In genomic region chr5:84494453-84494852, GRCh38 we compare ENCODE assay signal across 18 cellular contexts.
DNase-seq lines count a peak whose midpoint lies in the region; ATAC-seq and TF ChIP-seq lines count a peak whose summit lies in the region.
"Had no signal": no experiment of that assay in that cellular context is flagged by ENCODE, and none has a peak within 500 bp of the region (broad histone marks: within the 10 kb centered on the region; RNA-seq: fewer than 3 reads in every experiment).

No MANE protein-coding gene starts in this region.

- H3K9me3 ChIP-seq in IMR-90 (ENCODE audit: control insufficient read depth, insufficient read depth, low read length): no peaks in the 10 kb centered on the region
- H3K9me3 ChIP-seq: esophagus muscularis mucosa, pancreas, tibial nerve had no signal

- TF ChIP-seq POLR2A in IMR-90 (IDR thresholded peaks at IDR 0.05; ENCODE audit: low read depth, low read length): no peak

- H3K9ac ChIP-seq in IMR-90 (ENCODE audit: low read depth, low read length): no peak overlapping the region

- in situ Hi-C loops in IMR-90 (cut with MboI; ENCODE audit: low sequenced_read_pairs): no loop called here
- in situ Hi-C loops in brain microvascular endothelial cell (cut with HindIII; ENCODE audit: low pct_ligation_motif_present, low sequenced_read_pairs): no loop called here

- no peaks in the 10 kb centered on the region for H3K79me1 ChIP-seq in IMR-90 (ENCODE audit: low read depth in 1 of 2, low read length in 2 of 2)

- peak overlapping the region; percentile 31; the same call in 1 of the 2 replicates for H3K4ac ChIP-seq in IMR-90 (ENCODE audit: low read depth, low read length)

- no TSS peak for BruUV-seq in IMR-90 (replicated peaks; lab: Mats Ljungman, UMichigan)

- no peak overlapping the region for H3K4me3 ChIP-seq in AG09309 (ENCODE audit: control insufficient read depth, low read depth, low read length)
- no peak overlapping the region for H3K4me3 ChIP-seq in IMR-90 (ENCODE audit: insufficient read depth, low read depth, low read length)
- no peak overlapping the region for H3K4me3 ChIP-seq in brain microvascular endothelial cell (ENCODE audit: low read depth, low read length)
- H3K4me3 ChIP-seq: esophagus muscularis mucosa, pancreas, tibial nerve had no signal

- H2AK9ac ChIP-seq in IMR-90 (replicated peaks; ENCODE audit: low read depth, low read length, poor library complexity): no peak overlapping the region

- CTCF ChIA-PET in IMR-90 (lab: Yijun Ruan, JAX): no interaction called here

- H2BK20ac ChIP-seq in IMR-90 (ENCODE audit: low read depth, low read length): no peak overlapping the region

- no peaks in the 10 kb centered on the region for H3K36me3 ChIP-seq in IMR-90 (ENCODE audit: control insufficient read depth, insufficient read depth, low read length)
- H3K36me3 ChIP-seq in brain microvascular endothelial cell (replicated peaks): no peaks in the 10 kb centered on the region
- H3K36me3 ChIP-seq: esophagus muscularis mucosa, pancreas, tibial nerve had no signal

- no peak overlapping the region for H3K56ac ChIP-seq in IMR-90 (ENCODE audit: extremely low read depth, insufficient read depth, low read length)

- H3K14ac ChIP-seq in IMR-90 (replicated peaks; ENCODE audit: low read depth, low read length): peak overlapping the region; percentile 31; the same call in 1 of the 2 replicates

- peak; percentile 33 for DNase-seq in AG09309 (ENCODE audit: low read depth)
- peak; percentile 95 for DNase-seq in IMR-90
- peak; percentile 89 for DNase-seq in brain microvascular endothelial cell
- peak; percentile 72 for DNase-seq in kidney tubule cell (ENCODE audit: low spot score)
- no peak for DNase-seq in HuH-7 (ENCODE audit: low spot score)
- DNase-seq in stimulated activated CD4-positive, alpha-beta T cell treated with anti-CD3 and anti-CD28 coated beads, Interleukin-12 subunit alpha, Interleukin-12 subunit beta, amount 100 ng/mL, for 4 hours: no peak
- no peak for DNase-seq in mucosa of gallbladder (ENCODE audit: low spot score)
- DNase-seq: activated CD4-positive, CD25-positive, alpha-beta regulatory T cell treated with anti-CD3 and anti-CD28 coated beads, Interleukin-2, amount 50 U/mL, for 72 hours; activated CD8-positive, alpha-beta memory T cell treated with anti-CD3 and anti-CD28 coated beads, Interleukin-2, amount 50 U/mL, for 48 hours; DMS79 treated with DMSO at 0.1 percent for 48 hours; midbrain; NCI-H1048; NCI-H345; pancreas; T-helper 1 cell had no signal

- intact Hi-C loops in IMR-90 (cut with micrococcal nuclease): no loop called here

- 0 out of 2 replicates have a peak, but pooled peaks have one; percentile 3 for TF ChIP-seq RAD21 in IMR-90 (IDR thresholded peaks at IDR 0.05; ENCODE audit: low read length)

- H2AK5ac ChIP-seq in IMR-90 (ENCODE audit: low read depth, low read length): peak overlapping the region; percentile 45; the same call in 1 of the 2 replicates

- peaks cover 2% of the 10 kb centered on the region; the same call in 1 of the 2 replicates for H3K4me1 ChIP-seq in IMR-90 (ENCODE audit: control insufficient read depth, insufficient read depth, low read length)
- H3K4me1 ChIP-seq: esophagus muscularis mucosa, pancreas, tibial nerve had no signal

- no peak overlapping the region for H3K18ac ChIP-seq in IMR-90 (ENCODE audit: low read depth, low read length)

- H3K9me1 ChIP-seq in IMR-90 (ENCODE audit: insufficient read depth, low read length): no peaks in the 10 kb centered on the region

- peak overlapping the region in 1 of 2 experiments; percentile 37; a peak in 2 of 4 replicates for H4K8ac ChIP-seq in IMR-90 (ENCODE audit: low read depth in 2 of 2, low read length in 2 of 2)

- peak overlapping the region; percentile 39; the same call in 1 of the 2 replicates for H3K4me2 ChIP-seq in IMR-90 (ENCODE audit: low read depth, low read length)

- no peaks in the 10 kb centered on the region for H4K20me1 ChIP-seq in IMR-90 (ENCODE audit: insufficient read depth, low read length)

- no peak overlapping the region for H4K91ac ChIP-seq in IMR-90 (ENCODE audit: insufficient read depth, low read depth, low read length)

- H3K27me3 ChIP-seq in IMR-90 (ENCODE audit: control insufficient read depth, insufficient read depth, low read length) (no peaks in the 10 kb centered on the region), brain microvascular endothelial cell (replicated peaks) (no peaks in the 10 kb centered on the region)
- H3K27me3 ChIP-seq: esophagus muscularis mucosa, pancreas, tibial nerve had no signal

- H4K5ac ChIP-seq in IMR-90 (ENCODE audit: low read depth, low read length): no peak overlapping the region

- H3K27ac ChIP-seq in IMR-90 (ENCODE audit: insufficient read depth, low read length) (no peak overlapping the region), brain microvascular endothelial cell (peak overlapping the region; percentile 95)
- H3K27ac ChIP-seq: esophagus muscularis mucosa, pancreas, tibial nerve had no signal

- H2AFZ ChIP-seq in IMR-90 (replicated peaks; ENCODE audit: low read length, poor library complexity): peak overlapping the region; percentile 46

- H3K23ac ChIP-seq in IMR-90 (ENCODE audit: low read depth, low read length): no peak overlapping the region

- ATAC-seq in IMR-90 (ENCODE audit: low read depth) (peak; percentile 98), GM21825 (IDR thresholded peaks at IDR 0.05; ENCODE audit: unreplicated experiment) (no peak)

- POLR2A ChIA-PET in IMR-90 (lab: Charles Lee; ENCODE audit: unreplicated experiment): no interaction called here

- dilution Hi-C loops in IMR-90 (cut with HindIII; ENCODE audit: low sequenced_read_pairs, unreplicated experiment): no loop called here

- H2BK5ac ChIP-seq in IMR-90 (ENCODE audit: low read depth, low read length, poor library complexity, severe bottlenecking): peak overlapping the region; percentile 54

- peak overlapping the region; percentile 44; the same call in 1 of the 2 replicates for H2BK120ac ChIP-seq in IMR-90 (ENCODE audit: low read depth, low read length)

- H2BK15ac ChIP-seq in IMR-90 (ENCODE audit: low read depth, low read length): no peak overlapping the region

- TF ChIP-seq CTCF in AG09309 (IDR thresholded peaks at IDR 0.05; ENCODE audit: control insufficient read depth, insufficient read depth, low read depth, low read length, missing control alignments) (no peak), IMR-90 (conservative IDR thresholded peaks at IDR 0.05; ENCODE audit: low read depth, low read length) (no peak), brain microvascular endothelial cell (IDR thresholded peaks at IDR 0.05; ENCODE audit: low read depth, low read length, missing control alignments) (no peak)

TF ChIP-seq in IMR-90, 13 proteins besides CTCF, POLR2A, EP300 and RAD21:
- TF ChIP-seq BHLHE40 (IDR thresholded peaks at IDR 0.05; ENCODE audit: low read depth, low read length) (no peak), USF2 (IDR thresholded peaks at IDR 0.05; ENCODE audit: low read depth, low read length) (peak; percentile 16; the same call in 1 of the 2 replicates), FOS (IDR thresholded peaks at IDR 0.05; ENCODE audit: low read depth, low read length) (peak; percentile 65)

Comparison
In these comparisons a context has a peak if more than half of its experiments do, and no peak if none do; other contexts are left out.
1. DNase-seq: peak in AG09309 (single experiment), IMR-90 (single experiment), brain microvascular endothelial cell (single experiment) and kidney tubule cell (single experiment); none in HuH-7 (single experiment), stimulated activated CD4-positive, alpha-beta T cell treated with anti-CD3 and anti-CD28 coated beads, Interleukin-12 subunit alpha, Interleukin-12 subunit beta, amount 100 ng/mL, for 4 hours (single experiment) and mucosa of gallbladder (single experiment).